In the genomic region with DNA sequence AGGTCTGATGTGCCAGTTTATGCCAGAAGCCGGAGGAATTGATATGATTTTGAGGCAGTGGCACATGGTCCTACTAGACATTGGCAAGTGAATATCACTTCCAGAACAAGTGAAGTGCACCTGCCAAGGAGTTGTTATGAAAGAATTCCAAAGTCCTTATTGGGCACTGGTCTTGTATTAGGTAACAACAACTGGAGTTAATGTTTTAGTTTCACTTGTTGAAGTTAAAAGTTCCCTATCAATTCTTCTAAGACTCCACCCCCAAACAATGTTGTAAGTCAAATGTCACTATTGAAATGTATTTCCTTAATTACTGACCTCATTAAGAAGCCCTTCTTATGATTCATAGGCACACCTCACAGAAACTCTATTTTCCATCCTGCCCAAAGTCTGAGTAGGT, we compare ENCODE assay signal across 15 cellular contexts. TPM values are rescaled to one million over a fixed set of nuclear protein-coding genes. Genes with fewer than 3 reads are reported as not detected.
DNase-seq lines count a peak whose midpoint lies in the region; ATAC-seq, FAIRE-seq and TF ChIP-seq lines count a peak whose summit lies in the region.
"Had no signal": no experiment of that assay in that cellular context is flagged by ENCODE, and none has a peak within 500 bp of the region (broad histone marks: within the 10 kb centered on the region; RNA-seq: fewer than 3 reads in every experiment).

No MANE protein-coding gene starts in this region.

- peaks cover 19% of the 10 kb centered on the region for H3K36me3 Mint-ChIP-seq in activated naive CD4-positive, alpha-beta T cell treated with anti-CD3 and anti-CD28 coated beads for 36 hours (ENCODE audit: low read depth)
- H3K36me3 Mint-ChIP-seq in activated B cell treated with CpG ODN at 0.5 μM for 24 hours (ENCODE audit: low read depth): peaks cover 17% of the 10 kb centered on the region
- H3K36me3 Mint-ChIP-seq in stimulated activated naive B cell treated with anti-CD40 and anti-IgM and Interleukin-4, amounts not matched to agents 10 μg/mL and 1 μg/mL and 100 μg/mL, for 72 hours: peaks cover 2 to 5% of the 10 kb centered on the region in 2 donors
- H3K36me3 Mint-ChIP-seq in effector memory CD8-positive, alpha-beta T cell (ENCODE audit: insufficient read depth): peaks cover 17% of the 10 kb centered on the region

- H3K9me3 Mint-ChIP-seq in activated naive CD4-positive, alpha-beta T cell treated with anti-CD3 and anti-CD28 coated beads for 36 hours: no peaks in the 10 kb centered on the region
- no peaks in the 10 kb centered on the region for H3K9me3 Mint-ChIP-seq in activated B cell treated with CpG ODN at 0.5 μM for 24 hours
- H3K9me3 Mint-ChIP-seq in stimulated activated naive B cell treated with anti-CD40 and anti-IgM and Interleukin-4, amounts not matched to agents 10 μg/mL and 1 μg/mL and 100 μg/mL, for 72 hours: no peaks in the 10 kb centered on the region
- H3K9me3 Mint-ChIP-seq in effector memory CD8-positive, alpha-beta T cell: no peaks in the 10 kb centered on the region
- H3K9me3 Mint-ChIP-seq: endodermal cell had no signal

- no peaks in the 10 kb centered on the region for H3K27me3 ChIP-seq in tibial artery
- H3K27me3 ChIP-seq: suprapubic skin had no signal

- no peak overlapping the region for H3K27ac ChIP-seq in kidney (ENCODE audit: low read depth in 2 of 2, low read length in 2 of 2)
- no peak overlapping the region for H3K27ac ChIP-seq in tibial artery
- H3K27ac ChIP-seq: suprapubic skin had no signal

- intact Hi-C loops in activated naive CD4-positive, alpha-beta T cell treated with anti-CD3 and anti-CD28 coated beads for 36 hours (cut with micrococcal nuclease): loop anchor here (2.0 to 5.0 kb wide), 2 partner anchors 17 to 1168 kb away; a partner anchor contains a TSS
- intact Hi-C loops in activated B cell treated with CpG ODN at 0.5 μM for 24 hours (cut with micrococcal nuclease): loop anchor here (10.0 kb wide), 1 partner anchor 405 kb away; no protein-coding TSS in a partner anchor
- intact Hi-C loops in kidney (cut with DNase I): no loop called here
- intact Hi-C loops in tibial artery (cut with DNase I; ENCODE audit: low total_unique reads): loop anchor here (10.0 kb wide), 1 partner anchor 565 kb away; no protein-coding TSS in a partner anchor

- TF ChIP-seq CTCF in activated B cell treated with CpG ODN at 0.5 μM for 24 hours (IDR thresholded peaks at IDR 0.05): no peak
- no peak for TF ChIP-seq CTCF in kidney (IDR thresholded peaks at IDR 0.05; ENCODE audit: borderline replicate concordance, extremely low read depth, insufficient read depth)
- TF ChIP-seq CTCF in tibial artery (IDR thresholded peaks at IDR 0.05): no peak

- H3K9ac ChIP-seq in kidney (ENCODE audit: low read length in 2 of 2): no peak overlapping the region

- no peaks in the 10 kb centered on the region for H3K36me3 ChIP-seq in kidney (ENCODE audit: control insufficient read depth in 1 of 2, insufficient read depth in 2 of 2, low read length in 2 of 2)
- no peaks in the 10 kb centered on the region for H3K36me3 ChIP-seq in tibial artery
- H3K36me3 ChIP-seq: suprapubic skin had no signal

- DNase-seq in activated naive CD4-positive, alpha-beta T cell treated with anti-CD3 and anti-CD28 coated beads for 36 hours: no peak
- no peak for DNase-seq in activated naive CD4-positive, alpha-beta T cell treated with anti-CD3 and anti-CD28 coated beads, Interleukin-2, amount 50 U/mL, for 16 hours
- DNase-seq in activated B cell treated with CpG ODN at 0.5 μM for 24 hours (no peak), kidney (no peak), tibial artery (no peak), GM12891 (ENCODE audit: insufficient read length, low spot score) (no peak)
- no peak for DNase-seq in stimulated activated naive B cell treated with anti-CD40 and anti-IgM and Interleukin-4, amounts not matched to agents 10 μg/mL and 1 μg/mL and 100 μg/mL, for 72 hours
- no peak for DNase-seq in effector memory CD8-positive, alpha-beta T cell
- DNase-seq: activated CD4-positive, alpha-beta T cell treated with anti-CD3 and anti-CD28 coated beads for 1 hour; AML-193; endodermal cell; NCI-H345; occipital lobe; stimulated activated CD4-positive, alpha-beta T cell treated with anti-CD3 and anti-CD28 coated beads, Interleukin-2, amount 100 ng/mL, for 24 hours had no signal

- H3K9me3 ChIP-seq in kidney (ENCODE audit: control insufficient read depth in 1 of 2, low read length in 2 of 2): no peaks in the 10 kb centered on the region
- H3K9me3 ChIP-seq in tibial artery: no peaks in the 10 kb centered on the region
- H3K9me3 ChIP-seq: suprapubic skin had no signal

- H3K4me1 Mint-ChIP-seq in activated naive CD4-positive, alpha-beta T cell treated with anti-CD3 and anti-CD28 coated beads for 36 hours (ENCODE audit: low read depth): peaks cover 44% of the 10 kb centered on the region
- H3K4me1 Mint-ChIP-seq in activated B cell treated with CpG ODN at 0.5 μM for 24 hours: peaks cover 57% of the 10 kb centered on the region
- H3K4me1 Mint-ChIP-seq in stimulated activated naive B cell treated with anti-CD40 and anti-IgM and Interleukin-4, amounts not matched to agents 10 μg/mL and 1 μg/mL and 100 μg/mL, for 72 hours: peaks cover 26 to 39% of the 10 kb centered on the region in 2 donors
- H3K4me1 Mint-ChIP-seq in effector memory CD8-positive, alpha-beta T cell (ENCODE audit: low read depth in 2 of 2): peaks cover 34 to 60% of the 10 kb centered on the region in 2 donors

- FAIRE-seq in kidney (lab: Jason Lieb, UNC) (peak; percentile 32), GM12891 (lab: Jason Lieb, UNC) (no peak)

- POLR2A ChIA-PET in activated B cell treated with CpG ODN at 0.5 μM for 24 hours (lab: Charles Lee): no interaction called here

- peak overlapping the region in 1 of 2 donors; percentile 99 for H3K4me3 ChIP-seq in kidney (ENCODE audit: low read length in 2 of 2)
- no peak overlapping the region for H3K4me3 ChIP-seq in tibial artery
- H3K4me3 ChIP-seq: suprapubic skin had no signal

- CTCF ChIA-PET in activated naive CD4-positive, alpha-beta T cell treated with anti-CD3 and anti-CD28 coated beads for 36 hours (lab: Charles Lee): interaction anchor here (1.7 kb wide), 1 partner anchor 56 kb away, joined by 3 read pairs; no protein-coding TSS in a partner anchor
- CTCF ChIA-PET in activated B cell treated with CpG ODN at 0.5 μM for 24 hours (lab: Charles Lee): no interaction called here

- H3K27ac Mint-ChIP-seq in activated naive CD4-positive, alpha-beta T cell treated with anti-CD3 and anti-CD28 coated beads for 36 hours: no peak overlapping the region
- H3K27ac Mint-ChIP-seq in activated B cell treated with CpG ODN at 0.5 μM for 24 hours: no peak overlapping the region
- peak overlapping the region; percentile 9 for H3K27ac Mint-ChIP-seq in stimulated activated naive B cell treated with anti-CD40 and anti-IgM and Interleukin-4, amounts not matched to agents 10 μg/mL and 1 μg/mL and 100 μg/mL, for 72 hours
- no peak overlapping the region for H3K27ac Mint-ChIP-seq in effector memory CD8-positive, alpha-beta T cell
- H3K27ac Mint-ChIP-seq: endodermal cell had no signal

- peak overlapping the region; percentile 11 for H3K4me3 Mint-ChIP-seq in activated naive CD4-positive, alpha-beta T cell treated with anti-CD3 and anti-CD28 coated beads for 36 hours
- peak overlapping the region; percentile 52 for H3K4me3 Mint-ChIP-seq in activated B cell treated with CpG ODN at 0.5 μM for 24 hours
- H3K4me3 Mint-ChIP-seq in stimulated activated naive B cell treated with anti-CD40 and anti-IgM and Interleukin-4, amounts not matched to agents 10 μg/mL and 1 μg/mL and 100 μg/mL, for 72 hours: peak overlapping the region in 1 of 2 donors; percentile 35
- peak overlapping the region in 1 of 2 donors; percentile 35 for H3K4me3 Mint-ChIP-seq in effector memory CD8-positive, alpha-beta T cell
- H3K4me3 Mint-ChIP-seq: endodermal cell had no signal

- H3K27me3 Mint-ChIP-seq in activated naive CD4-positive, alpha-beta T cell treated with anti-CD3 and anti-CD28 coated beads for 36 hours (ENCODE audit: low read depth): no peaks in the 10 kb centered on the region
- no peaks in the 10 kb centered on the region for H3K27me3 Mint-ChIP-seq in activated B cell treated with CpG ODN at 0.5 μM for 24 hours
- no peaks in the 10 kb centered on the region for H3K27me3 Mint-ChIP-seq in stimulated activated naive B cell treated with anti-CD40 and anti-IgM and Interleukin-4, amounts not matched to agents 10 μg/mL and 1 μg/mL and 100 μg/mL, for 72 hours
- H3K27me3 Mint-ChIP-seq in effector memory CD8-positive, alpha-beta T cell: no peaks in the 10 kb centered on the region

- TF ChIP-seq POLR2A in GM12891 (IDR thresholded peaks at IDR 0.05; ENCODE audit: low read depth, low read length): no peak

- ATAC-seq in activated B cell treated with CpG ODN at 0.5 μM for 24 hours (ENCODE audit: low read depth): no peak
- ATAC-seq in stimulated activated naive B cell treated with anti-CD40 and anti-IgM and Interleukin-4, amounts not matched to agents 10 μg/mL and 1 μg/mL and 100 μg/mL, for 72 hours (replicated peaks): no peak
- ATAC-seq in effector memory CD8-positive, alpha-beta T cell (replicated peaks): no peak

- peaks cover 0 to 8% of the 10 kb centered on the region in 2 donors for H3K4me1 ChIP-seq in kidney (ENCODE audit: control insufficient read depth in 1 of 2, insufficient read depth in 1 of 2, low read depth in 1 of 2, low read length in 2 of 2)
- H3K4me1 ChIP-seq in tibial artery: peaks cover 0 to 47% (median 9%) of the 10 kb centered on the region in 4 donors

TF ChIP-seq in GM12891, 5 proteins besides CTCF, POLR2A, EP300 and RAD21:
- TF ChIP-seq TAF1 (IDR thresholded peaks at IDR 0.05; ENCODE audit: low read depth, low read length) (no peak), POU2F2 (IDR thresholded peaks at IDR 0.05; ENCODE audit: low read depth, low read length) (no peak), POLR2AphosphoS5 (IDR thresholded peaks at IDR 0.05; ENCODE audit: low read depth, low read length) (no peak), SPI1 (IDR thresholded peaks at IDR 0.05; ENCODE audit: low read depth, low read length) (no peak), PAX5 (IDR thresholded peaks at IDR 0.05; ENCODE audit: insufficient read depth, low read length, severe bottlenecking) (no peak)

RNA-seq across cellular contexts. Expression of a gene that starts 3.1 kb away (rescaled TPM):
- 10 to 100 TPM; 36.0 to 36.1 TPM for total RNA-seq in activated naive CD4-positive, alpha-beta T cell treated with anti-CD3 and anti-CD28 coated beads for 36 hours
- total RNA-seq in activated B cell treated with CpG ODN at 0.5 μM for 24 hours (39.7 and 51.2 TPM in 2 replicates), kidney (31.5 TPM)
- polyA plus RNA-seq in kidney (ENCODE audit: insufficient read depth, low read depth, low replicate concordance): 1.8 TPM
- 7.3 TPM for polyA plus RNA-seq in GM12891 (2012; ENCODE audit: low read depth, missing spikeins)
